In genomic region chr4:79445371-79445781, GRCh38 we compare ENCODE assay signal across 19 cellular contexts. TPM values are rescaled to one million over a fixed set of nuclear protein-coding genes. Genes with fewer than 3 reads are reported as not detected.
DNase-seq lines count a peak whose midpoint lies in the region; ATAC-seq and TF ChIP-seq lines count a peak whose summit lies in the region.
"Had no signal": no experiment of that assay in that cellular context is flagged by ENCODE, and none has a peak within 500 bp of the region (broad histone marks: within the 10 kb centered on the region; RNA-seq: fewer than 3 reads in every experiment).

No MANE protein-coding gene starts in this region.

- H3K27ac ChIP-seq in left ventricle myocardium inferior (replicated peaks) (no peak overlapping the region), thyroid gland (no peak overlapping the region)
- H3K27ac ChIP-seq: adrenal gland, lower lobe of right lung, thoracic aorta had no signal

- intact Hi-C loops in Right ventricle myocardium inferior (cut with DNase I) (no loop called here), left ventricle myocardium inferior (cut with micrococcal nuclease) (no loop called here), thyroid gland (cut with DNase I) (no loop called here)

- no peaks in the 10 kb centered on the region for H3K9me3 ChIP-seq in left ventricle myocardium inferior (replicated peaks)
- H3K9me3 ChIP-seq in endocrine pancreas (ENCODE audit: control insufficient read depth, low read length), result no peaks in the 10 kb centered on the region
- H3K9me3 ChIP-seq in thyroid gland, result no peaks in the 10 kb centered on the region
- H3K9me3 ChIP-seq: adrenal gland, lower lobe of right lung, thoracic aorta had no signal

- no peak for ATAC-seq in Right ventricle myocardium inferior
- no peak for ATAC-seq in GM21360 (IDR thresholded peaks at IDR 0.05; ENCODE audit: unreplicated experiment)
- ATAC-seq: activated CD4-positive, alpha-beta T cell treated with anti-CD3 and anti-CD28 coated beads for 36 hours; esophagus mucosa; lower lobe of right lung had no signal

- in situ Hi-C loops in GM13977 (cut with MboI; ENCODE audit: low pct_unique_long_range_greater_than_20kb, low sequenced_read_pairs, unreplicated experiment), result no loop called here

- H3K27me3 ChIP-seq in left ventricle myocardium inferior (ENCODE audit: low read depth) (no peaks in the 10 kb centered on the region), endocrine pancreas (ENCODE audit: control insufficient read depth, insufficient read depth, low read length) (no peaks in the 10 kb centered on the region), thyroid gland (no peaks in the 10 kb centered on the region)
- H3K27me3 ChIP-seq: adrenal gland had no signal

- no peak overlapping the region for H3K9ac ChIP-seq in endocrine pancreas (ENCODE audit: control insufficient read depth, insufficient read depth, low read length)

- 11 to 17% methylated on average over 5 of the region's 5 CpGs for whole genome bisulfite sequencing in thyroid gland, 2 donors

- H3K4me3 ChIP-seq in left ventricle myocardium inferior, result no peak overlapping the region
- H3K4me3 ChIP-seq in endocrine pancreas (ENCODE audit: control insufficient read depth, insufficient read depth, low read length), result peak overlapping the region; percentile 16
- H3K4me3 ChIP-seq in thyroid gland (replicated peaks in 1 of 3), result no peak overlapping the region
- H3K4me3 ChIP-seq: adrenal gland, lower lobe of right lung, thoracic aorta had no signal

- no peak for TF ChIP-seq POLR2A in thyroid gland (IDR thresholded peaks at IDR 0.05)

- peak; percentile 11 for DNase-seq in Right ventricle myocardium inferior (ENCODE audit: missing footprints)
- no peak for DNase-seq in left ventricle myocardium inferior
- peak; percentile 43 for DNase-seq in NCI-H510A (lab: John Stamatoyannopoulos, UW)
- peak; percentile 4 to 5 for DNase-seq in thyroid gland
- no peak for DNase-seq in GM13977 (ENCODE audit: low spot score)
- no peak for DNase-seq in activated CD4-positive, alpha-beta T cell treated with anti-CD3 and anti-CD28 coated beads, Interleukin-2, amount 50 U/mL, for 1 hour
- DNase-seq: activated CD4-positive, alpha-beta T cell treated with anti-CD3 and anti-CD28 coated beads for 36 hours; activated T-cell treated with anti-CD3 and anti-CD28 coated beads, Interleukin-2, amount 50 U/mL, for 24 hours; adrenal gland; HCEC 1CT; lower lobe of right lung; stimulated activated CD4-positive, alpha-beta T cell treated with anti-CD3 and anti-CD28 coated beads, Interleukin-12 subunit alpha, Interleukin-12 subunit beta, amount 100 ng/mL, for 4 hours had no signal

- H3K36me3 ChIP-seq in left ventricle myocardium inferior (no peaks in the 10 kb centered on the region), endocrine pancreas (ENCODE audit: control insufficient read depth, insufficient read depth, low read length) (no peaks in the 10 kb centered on the region), thyroid gland (no peaks in the 10 kb centered on the region)
- H3K36me3 ChIP-seq: adrenal gland, lower lobe of right lung, thoracic aorta had no signal

- TF ChIP-seq CTCF in left ventricle myocardium inferior (IDR thresholded peaks at IDR 0.05; ENCODE audit: borderline replicate concordance) (no peak), thyroid gland (IDR thresholded peaks at IDR 0.05) (no peak), GM13977 (IDR thresholded peaks at IDR 0.05; ENCODE audit: extremely low read depth, insufficient read depth, missing control alignments) (no peak)

- H3K4me1 ChIP-seq in left ventricle myocardium inferior (no peaks in the 10 kb centered on the region), endocrine pancreas (ENCODE audit: control insufficient read depth, insufficient read depth, low read length) (no peaks in the 10 kb centered on the region), thyroid gland (no peaks in the 10 kb centered on the region)
- H3K4me1 ChIP-seq: adrenal gland, lower lobe of right lung had no signal

RNA-seq across cellular contexts. Expression of gene GK2, which starts 37.3 kb away (rescaled TPM):
- not detected for total RNA-seq in Right ventricle myocardium inferior
- not detected for total RNA-seq in left ventricle myocardium inferior
- total RNA-seq in thyroid gland, result under 1 TPM in 1 of 4 donors, not detected in 3; 0.27 TPM
- total RNA-seq: activated CD4-positive, alpha-beta T cell treated with anti-CD3 and anti-CD28 coated beads for 36 hours; adrenal gland; esophagus mucosa; HT-29; lower lobe of right lung; M059J; OCI-LY7; thoracic aorta had no signal

Comparison
In these comparisons a context has a peak if more than half of its experiments do, and no peak if none do; other contexts are left out.
1. DNase-seq: peak in Right ventricle myocardium inferior (single experiment), NCI-H510A (single experiment) and thyroid gland (2 of 2); none in left ventricle myocardium inferior (single experiment), GM13977 (single experiment) and activated CD4-positive, alpha-beta T cell treated with anti-CD3 and anti-CD28 coated beads, Interleukin-2, amount 50 U/mL, for 1 hour (single experiment).